In genomic region chr16:84321932-84322331, GRCh38 we compare ENCODE assay signal across 33 cellular contexts. TPM values are rescaled to one million over a fixed set of nuclear protein-coding genes. Genes with fewer than 3 reads are reported as not detected.
"Had no signal": no experiment of that assay in that cellular context is flagged by ENCODE, and none has a peak within 500 bp of the region (broad histone marks: within the 10 kb centered on the region; RNA-seq: fewer than 3 reads in every experiment).

No MANE protein-coding gene starts in this region.

- DNase-seq: activated CD4-positive, alpha-beta memory T cell treated with anti-CD3 and anti-CD28 coated beads for 36 hours; activated CD4-positive, alpha-beta T cell treated with anti-CD3 and anti-CD28 coated beads for 36 hours; activated CD4-positive, alpha-beta T cell treated with anti-CD3 and anti-CD28 coated beads, Interleukin-2, amount 10 ng/mL, durations not matched to agents 24 days and 14 days; activated CD4-positive, CD25-positive, alpha-beta regulatory T cell; activated CD4-positive, CD25-positive, alpha-beta regulatory T cell treated with anti-CD3 and anti-CD28 coated beads, Interleukin-2, amount 50 U/mL, for 72 hours; activated CD8-positive, alpha-beta memory T cell treated with anti-CD3 and anti-CD28 coated beads, Interleukin-2, amount 10 ng/mL, durations not matched to agents 7 days and 5 days; activated CD8-positive, alpha-beta memory T cell treated with anti-CD3 and anti-CD28 coated beads, Interleukin-2, amount 50 U/mL, for 4 hours; activated CD8-positive, alpha-beta T cell treated with anti-CD3 and anti-CD28 coated beads, Interleukin-2, amount 10 ng/mL, durations not matched to agents 7 days and 5 days; activated effector memory CD4-positive, alpha-beta T cell treated with anti-CD3 and anti-CD28 coated beads, Interleukin-2, amount 50 U/mL, for 16 hours; activated naive CD4-positive, alpha-beta T cell treated with anti-CD3 and anti-CD28 coated beads for 36 hours; activated naive CD8-positive, alpha-beta T cell treated with anti-CD3 and anti-CD28 coated beads for 36 hours; activated naive CD8-positive, alpha-beta T cell treated with anti-CD3 and anti-CD28 coated beads, Interleukin-2, amount 50 U/mL, for 24 hours; activated T-cell treated with anti-CD3 and anti-CD28 coated beads, Interleukin-2, amount 50 U/mL, for 1 hour; activated T-cell treated with anti-CD3 and anti-CD28 coated beads, Interleukin-2, amount 50 U/mL, for 48 hours; adrenal gland; amygdala; body of pancreas; caudate nucleus; cortex of kidney; dermis blood vessel endothelial cell; effector CD4-positive, alpha-beta T cell; effector memory CD8-positive, alpha-beta T cell; erythroblast; foreskin keratinocyte; gastrocnemius medialis; glutamatergic neuron; T-helper 2 cell had no signal

- H3K4me3 ChIP-seq: adrenal gland, body of pancreas, esophagus muscularis mucosa, gastrocnemius medialis had no signal

- H3K27me3 ChIP-seq: adrenal gland, body of pancreas had no signal

- H3K36me3 ChIP-seq: adrenal gland, esophagus muscularis mucosa, gastrocnemius medialis had no signal

- ATAC-seq: activated CD4-positive, alpha-beta T cell treated with anti-CD3 and anti-CD28 coated beads for 36 hours; activated CD8-positive, alpha-beta memory T cell treated with anti-CD3 and anti-CD28 coated beads, Interleukin-2, amount 10 ng/mL, durations not matched to agents 7 days and 5 days; activated CD8-positive, alpha-beta T cell treated with anti-CD3 and anti-CD28 coated beads, Interleukin-2, amount 10 ng/mL, durations not matched to agents 7 days and 5 days; activated naive CD8-positive, alpha-beta T cell treated with anti-CD3 and anti-CD28 coated beads, Interleukin-2, amount 50 U/mL, for 24 hours; body of pancreas; effector memory CD8-positive, alpha-beta T cell; foreskin keratinocyte; gastrocnemius medialis had no signal

RNA-seq across cellular contexts. Expression of gene WFDC1, which starts 27.3 kb away (rescaled TPM):
- total RNA-seq: activated CD4-positive, alpha-beta memory T cell treated with anti-CD3 and anti-CD28 coated beads for 36 hours; activated CD4-positive, alpha-beta T cell treated with anti-CD3 and anti-CD28 coated beads for 36 hours; activated CD4-positive, alpha-beta T cell treated with anti-CD3 and anti-CD28 coated beads, Interleukin-2, amount 10 ng/mL, durations not matched to agents 24 days and 14 days; activated CD8-positive, alpha-beta memory T cell treated with anti-CD3 and anti-CD28 coated beads for 36 hours; activated CD8-positive, alpha-beta memory T cell treated with anti-CD3 and anti-CD28 coated beads, Interleukin-2, amount 10 ng/mL, durations not matched to agents 7 days and 5 days; activated CD8-positive, alpha-beta T cell treated with anti-CD3 and anti-CD28 coated beads, Interleukin-2, amount 10 ng/mL, durations not matched to agents 7 days and 5 days; activated naive CD4-positive, alpha-beta T cell treated with anti-CD3 and anti-CD28 coated beads for 36 hours; activated naive CD8-positive, alpha-beta T cell treated with anti-CD3 and anti-CD28 coated beads for 36 hours; activated T-helper 1 cell treated with anti-CD3 and anti-CD28 coated beads, Interleukin-12 subunit alpha, Interleukin-12 subunit beta, Interleukin-2, Interleukin-4 antibody, amounts not matched to agents 30 ng/mL and 10 ng/mL and 1 ng/mL, durations not matched to agents 14 hours and 24 hours and 36 hours; activated T-helper 2 cell treated with anti-CD3 and anti-CD28 coated beads, Interferon-gamma antibody, Interleukin-2, Interleukin-4, amounts not matched to agents 10 μg/mL and 5 μg/mL and 100 μg/mL, durations not matched to agents 14 hours and 24 hours and 36 hours; dermis blood vessel endothelial cell; foreskin keratinocyte; T-helper 1 cell treated with Interleukin-12 subunit alpha and Interleukin-12 subunit beta and Interleukin-4 antibody, amounts not matched to agents 30 ng/mL and 1 ng/mL, for 36 hours had no signal

RNA-seq across cellular contexts. Expression of gene ATP2C2, which starts 46.4 kb away (rescaled TPM):
- total RNA-seq: activated CD4-positive, alpha-beta memory T cell treated with anti-CD3 and anti-CD28 coated beads for 36 hours; activated CD4-positive, alpha-beta T cell treated with anti-CD3 and anti-CD28 coated beads for 36 hours; activated CD4-positive, alpha-beta T cell treated with anti-CD3 and anti-CD28 coated beads, Interleukin-2, amount 10 ng/mL, durations not matched to agents 24 days and 14 days; activated CD8-positive, alpha-beta memory T cell treated with anti-CD3 and anti-CD28 coated beads for 36 hours; activated CD8-positive, alpha-beta memory T cell treated with anti-CD3 and anti-CD28 coated beads, Interleukin-2, amount 10 ng/mL, durations not matched to agents 7 days and 5 days; activated CD8-positive, alpha-beta T cell treated with anti-CD3 and anti-CD28 coated beads, Interleukin-2, amount 10 ng/mL, durations not matched to agents 7 days and 5 days; activated naive CD4-positive, alpha-beta T cell treated with anti-CD3 and anti-CD28 coated beads for 36 hours; activated naive CD8-positive, alpha-beta T cell treated with anti-CD3 and anti-CD28 coated beads for 36 hours; activated T-helper 1 cell treated with anti-CD3 and anti-CD28 coated beads, Interleukin-12 subunit alpha, Interleukin-12 subunit beta, Interleukin-2, Interleukin-4 antibody, amounts not matched to agents 30 ng/mL and 10 ng/mL and 1 ng/mL, durations not matched to agents 14 hours and 24 hours and 36 hours; activated T-helper 2 cell treated with anti-CD3 and anti-CD28 coated beads, Interferon-gamma antibody, Interleukin-2, Interleukin-4, amounts not matched to agents 10 μg/mL and 5 μg/mL and 100 μg/mL, durations not matched to agents 14 hours and 24 hours and 36 hours; chondrocyte; dermis blood vessel endothelial cell; T-helper 1 cell treated with Interleukin-12 subunit alpha and Interleukin-12 subunit beta and Interleukin-4 antibody, amounts not matched to agents 30 ng/mL and 1 ng/mL, for 36 hours had no signal
